1 cellular context compared by ENCODE assay signal in the genomic region with DNA sequence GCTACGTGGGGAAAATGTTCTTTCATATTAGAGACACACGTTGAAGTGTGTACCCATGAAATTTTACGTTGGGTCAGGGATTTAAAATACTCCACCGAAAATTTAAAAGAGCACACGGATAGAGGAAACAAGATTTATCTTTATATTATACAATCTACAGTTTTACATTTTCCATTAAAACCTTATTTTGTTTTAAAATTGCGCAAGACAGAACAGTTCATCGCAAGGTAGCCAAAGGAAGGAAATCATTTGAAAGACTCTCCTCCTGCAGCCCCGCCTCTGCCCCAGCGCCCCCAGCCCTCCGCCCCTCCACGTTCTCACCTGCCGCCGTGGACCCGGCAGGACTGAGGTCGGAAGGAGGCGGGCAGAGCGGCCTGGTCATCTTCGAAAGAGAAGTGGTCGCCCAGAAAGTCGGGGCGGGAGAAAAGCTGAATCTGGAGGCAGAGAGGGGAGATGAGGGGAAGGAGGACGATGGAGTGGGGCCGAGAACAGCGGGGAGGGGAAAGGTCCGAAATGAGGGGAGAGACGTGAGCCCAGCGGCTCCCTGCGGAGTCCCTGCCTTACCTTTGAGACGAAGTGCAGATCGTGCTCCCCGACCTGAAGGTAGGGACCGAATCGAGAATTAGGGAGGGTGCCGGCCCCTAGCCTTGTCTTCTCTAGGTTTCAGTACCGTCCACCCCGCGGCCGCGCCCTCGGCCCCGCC.
TF ChIP-seq lines count a peak whose summit lies in the region.

No MANE protein-coding gene starts in this region.

TF ChIP-seq in GM12878, 131 proteins besides CTCF, POLR2A, EP300 and RAD21:
- TF ChIP-seq ZNF207 (IDR thresholded peaks at IDR 0.05; ENCODE audit: borderline replicate concordance) = no peak
- TF ChIP-seq, protein P1, sequence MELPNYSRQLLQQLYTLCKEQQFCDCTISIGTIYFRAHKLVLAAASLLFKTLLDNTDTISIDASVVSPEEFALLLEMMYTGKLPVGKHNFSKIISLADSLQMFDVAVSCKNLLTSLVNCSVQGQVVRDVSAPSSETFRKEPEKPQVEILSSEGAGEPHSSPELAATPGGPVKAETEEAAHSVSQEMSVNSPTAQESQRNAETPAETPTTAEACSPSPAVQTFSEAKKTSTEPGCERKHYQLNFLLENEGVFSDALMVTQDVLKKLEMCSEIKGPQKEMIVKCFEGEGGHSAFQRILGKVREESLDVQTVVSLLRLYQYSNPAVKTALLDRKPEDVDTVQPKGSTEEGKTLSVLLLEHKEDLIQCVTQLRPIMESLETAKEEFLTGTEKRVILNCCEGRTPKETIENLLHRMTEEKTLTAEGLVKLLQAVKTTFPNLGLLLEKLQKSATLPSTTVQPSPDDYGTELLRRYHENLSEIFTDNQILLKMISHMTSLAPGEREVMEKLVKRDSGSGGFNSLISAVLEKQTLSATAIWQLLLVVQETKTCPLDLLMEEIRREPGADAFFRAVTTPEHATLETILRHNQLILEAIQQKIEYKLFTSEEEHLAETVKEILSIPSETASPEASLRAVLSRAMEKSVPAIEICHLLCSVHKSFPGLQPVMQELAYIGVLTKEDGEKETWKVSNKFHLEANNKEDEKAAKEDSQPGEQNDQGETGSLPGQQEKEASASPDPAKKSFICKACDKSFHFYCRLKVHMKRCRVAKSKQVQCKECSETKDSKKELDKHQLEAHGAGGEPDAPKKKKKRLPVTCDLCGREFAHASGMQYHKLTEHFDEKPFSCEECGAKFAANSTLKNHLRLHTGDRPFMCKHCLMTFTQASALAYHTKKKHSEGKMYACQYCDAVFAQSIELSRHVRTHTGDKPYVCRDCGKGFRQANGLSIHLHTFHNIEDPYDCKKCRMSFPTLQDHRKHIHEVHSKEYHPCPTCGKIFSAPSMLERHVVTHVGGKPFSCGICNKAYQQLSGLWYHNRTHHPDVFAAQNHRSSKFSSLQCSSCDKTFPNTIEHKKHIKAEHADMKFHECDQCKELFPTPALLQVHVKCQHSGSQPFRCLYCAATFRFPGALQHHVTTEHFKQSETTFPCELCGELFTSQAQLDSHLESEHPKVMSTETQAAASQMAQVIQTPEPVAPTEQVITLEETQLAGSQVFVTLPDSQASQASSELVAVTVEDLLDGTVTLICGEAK (IDR thresholded peaks at IDR 0.05; ENCODE audit: borderline replicate concordance) = no peak
- no peak for TF ChIP-seq STAT1 (conservative IDR thresholded peaks at IDR 0.05)
- TF ChIP-seq CHD2 (IDR thresholded peaks at IDR 0.05; ENCODE audit: borderline replicate concordance, low read depth, low read length) = no peak
- no peak for TF ChIP-seq HDAC6 (IDR thresholded peaks at IDR 0.05; ENCODE audit: unreplicated experiment)
- no peak for TF ChIP-seq GABPA (IDR thresholded peaks at IDR 0.05; ENCODE audit: low read depth)
- no peak for TF ChIP-seq SIX5 (IDR thresholded peaks at IDR 0.05; ENCODE audit: low read depth, low read length, severe bottlenecking)
- no peak for TF ChIP-seq POU2F2 (IDR thresholded peaks at IDR 0.05; ENCODE audit: borderline replicate concordance, low read depth, low read length)
